29 cellular contexts compared by ENCODE assay signal in genomic region chr2:57685047-57685446, GRCh38.
"Had no signal": no experiment of that assay in that cellular context is flagged by ENCODE, and none has a peak within 500 bp of the region (broad histone marks: within the 10 kb centered on the region; RNA-seq: fewer than 3 reads in every experiment).

No MANE protein-coding gene starts in this region.

- DNase-seq: hypothalamus; immature natural killer cell; kidney; left colon; mesendoderm; naive B cell; natural killer cell; nephron progenitor cell; retina; sigmoid colon; small intestine; spleen; stimulated activated CD4-positive, alpha-beta T cell treated with anti-CD3 and anti-CD28 coated beads, Interleukin-4, amount 100 ng/mL, for 24 hours; stimulated activated naive CD4-positive, alpha-beta T cell treated with Interleukin-2 at 50 U/mL for 16 hours; stimulated activated naive CD8-positive, alpha-beta T cell treated with anti-CD3 and anti-CD28 coated beads, Interleukin-15, amount 100 ng/mL, for 72 hours; substantia nigra; thyroid gland; transverse colon; upper lobe of left lung had no signal

- FAIRE-seq: islet of Langerhans, kidney, pancreas, small intestine had no signal

- H3K4me2 ChIP-seq: neural progenitor cell had no signal

- H3K27me3 Mint-ChIP-seq: naive B cell; stimulated activated memory B cell treated with anti-CD40 and anti-IgM and Interleukin-4, amounts not matched to agents 10 μg/mL and 1 μg/mL and 100 μg/mL, for 72 hours; stimulated activated naive CD8-positive, alpha-beta T cell treated with anti-CD3 and anti-CD28 coated beads, Interleukin-15, amount 100 ng/mL, for 72 hours had no signal

- H3K4me3 ChIP-seq: left lung, lung, neural progenitor cell, pancreas, prostate gland, sigmoid colon, spleen, thyroid gland, transverse colon, upper lobe of left lung, vagina had no signal

- H3K27ac ChIP-seq: left lung, neural progenitor cell, pancreas, prostate gland, sigmoid colon, spleen, thyroid gland, transverse colon, upper lobe of left lung, vagina had no signal

- H3K4me1 Mint-ChIP-seq: immature natural killer cell; mesothelial cell of epicardium; naive B cell; natural killer cell; nephron progenitor cell; neural progenitor cell; stimulated activated memory B cell treated with anti-CD40 and anti-IgM and Interleukin-4, amounts not matched to agents 10 μg/mL and 1 μg/mL and 100 μg/mL, for 72 hours; stimulated activated naive CD8-positive, alpha-beta T cell treated with anti-CD3 and anti-CD28 coated beads, Interleukin-15, amount 100 ng/mL, for 72 hours had no signal

- H3K36me3 Mint-ChIP-seq: neural progenitor cell had no signal

- H3K4me3 Mint-ChIP-seq: immature natural killer cell; mesothelial cell of epicardium; naive B cell; natural killer cell; nephron progenitor cell; neural progenitor cell; stimulated activated memory B cell treated with anti-CD40 and anti-IgM and Interleukin-4, amounts not matched to agents 10 μg/mL and 1 μg/mL and 100 μg/mL, for 72 hours; stimulated activated naive CD8-positive, alpha-beta T cell treated with anti-CD3 and anti-CD28 coated beads, Interleukin-15, amount 100 ng/mL, for 72 hours had no signal

- H3K27me3 ChIP-seq: left lung, neural progenitor cell, pancreas, sigmoid colon, spleen, thyroid gland, transverse colon, upper lobe of left lung, vagina had no signal

- H2AFZ ChIP-seq: neural progenitor cell had no signal

- H3K36me3 ChIP-seq: left lung, neural progenitor cell, pancreas, prostate gland, sigmoid colon, spleen, thyroid gland, transverse colon, upper lobe of left lung, vagina had no signal

- ATAC-seq: left colon; left lung; natural killer cell; pancreas; right cardiac atrium; stimulated activated naive CD8-positive, alpha-beta T cell treated with anti-CD3 and anti-CD28 coated beads, Interleukin-15, amount 100 ng/mL, for 72 hours had no signal

- H3K27ac Mint-ChIP-seq: immature natural killer cell; mesothelial cell of epicardium; naive B cell; natural killer cell; nephron progenitor cell; neural progenitor cell; stimulated activated memory B cell treated with anti-CD40 and anti-IgM and Interleukin-4, amounts not matched to agents 10 μg/mL and 1 μg/mL and 100 μg/mL, for 72 hours; stimulated activated naive CD8-positive, alpha-beta T cell treated with anti-CD3 and anti-CD28 coated beads, Interleukin-15, amount 100 ng/mL, for 72 hours had no signal

- H3K4me1 ChIP-seq: left lung, neural progenitor cell, pancreas, prostate gland, spleen, thyroid gland, transverse colon, upper lobe of left lung, vagina had no signal

- H3K9ac ChIP-seq: neural progenitor cell had no signal

- H3K9me3 ChIP-seq: pancreas, prostate gland, sigmoid colon, thyroid gland, vagina had no signal
